ENCODE assay signal across 10 cellular contexts in the genomic region with DNA sequence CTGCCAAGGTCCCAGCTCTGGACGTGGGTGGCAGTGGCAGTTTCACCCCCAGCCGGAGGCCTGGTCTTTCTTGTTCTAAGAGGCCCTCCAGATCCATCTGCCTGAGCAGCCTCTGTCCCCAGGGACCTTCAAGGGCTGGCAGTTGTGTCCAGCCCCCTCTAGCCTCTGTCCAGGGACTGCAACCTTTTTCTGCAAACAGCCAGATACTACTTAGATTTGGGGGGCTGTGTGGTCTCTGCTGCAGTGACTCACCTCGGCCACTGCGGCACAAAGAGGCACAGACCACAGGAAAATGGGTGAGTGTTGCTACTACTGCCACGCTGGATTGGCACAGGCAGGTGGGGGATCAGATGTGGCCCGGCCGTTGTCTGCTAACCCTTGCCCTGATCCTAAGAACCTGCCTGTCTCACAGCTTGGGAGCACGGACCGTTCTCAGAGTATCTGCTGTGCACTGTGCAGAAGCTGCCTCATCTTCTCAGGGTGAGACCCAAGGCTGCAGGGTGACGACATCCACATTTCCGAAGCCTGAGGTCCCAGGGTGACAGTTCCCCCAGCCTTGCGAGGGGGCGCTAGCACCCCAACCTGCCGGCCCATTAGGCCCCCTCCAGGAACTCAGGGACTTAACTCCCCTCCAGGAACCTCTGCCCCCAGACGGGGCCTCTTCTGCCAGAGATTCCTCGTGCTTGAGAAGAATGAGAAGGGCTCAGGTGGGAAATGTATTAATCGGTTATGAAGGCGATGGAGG. TPM values are rescaled to one million over a fixed set of nuclear protein-coding genes. Genes with fewer than 3 reads are reported as not detected.
A peak's percentile ranks its signal among the peaks of the same experiment; 100 is the strongest.
DNase-seq lines count a peak whose midpoint lies in the region; ATAC-seq and TF ChIP-seq lines count a peak whose summit lies in the region.
"Had no signal": no experiment of that assay in that cellular context is flagged by ENCODE, and none has a peak within 500 bp of the region (broad histone marks: within the 10 kb centered on the region; RNA-seq: fewer than 3 reads in every experiment).

No MANE protein-coding gene starts in this region.

- H3K36me3 ChIP-seq in sigmoid colon = peaks cover 0 to 41% (median 12%) of the 10 kb centered on the region in 4 donors

- H3K4me1 ChIP-seq in sigmoid colon = peaks cover 5 to 80% (median 79%) of the 10 kb centered on the region in 4 donors

- H3K27me3 ChIP-seq in dorsolateral prefrontal cortex (no peaks in the 10 kb centered on the region), sigmoid colon (no peaks in the 10 kb centered on the region)
- H3K27me3 ChIP-seq: upper lobe of right lung had no signal

- no peak for TF ChIP-seq EP300 in sigmoid colon (IDR thresholded peaks at IDR 0.05)

- intact Hi-C loops in dorsolateral prefrontal cortex (cut with DNase I) = no loop called here
- intact Hi-C loops in sigmoid colon (cut with DNase I) = loop anchor here (2.0 kb wide), 1 partner anchor 32 kb away; no protein-coding TSS in a partner anchor

- H3K27ac ChIP-seq in dorsolateral prefrontal cortex (peak overlapping the region in 38 of 59 donors; percentile 3 to 81 (median 55)), sigmoid colon (peak overlapping the region; percentile 74 to 98 (median 93))
- H3K27ac ChIP-seq: upper lobe of right lung had no signal

- ATAC-seq in HG03342 (IDR thresholded peaks at IDR 0.05; ENCODE audit: unreplicated experiment) = no peak
- ATAC-seq in HG02885 (IDR thresholded peaks at IDR 0.05; ENCODE audit: poor library complexity, unreplicated experiment) = no peak
- ATAC-seq: upper lobe of right lung had no signal

- TF ChIP-seq POLR2A in sigmoid colon (IDR thresholded peaks at IDR 0.05) = no peak

- DNase-seq in NAMALWA (ENCODE audit: low spot score) (peak; percentile 30), dorsolateral prefrontal cortex (no peak), sigmoid colon (no peak), DMS114 treated with DMSO at 0.1 percent for 48 hours (lab: John Stamatoyannopoulos, UW; ENCODE audit: unreplicated experiment) (no peak)
- DNase-seq: EL; stimulated activated CD4-positive, alpha-beta T cell treated with anti-CD3 and anti-CD28 coated beads, Interleukin-2, amount 100 ng/mL, for 48 hours; upper lobe of right lung had no signal

- H3K4me3 ChIP-seq in dorsolateral prefrontal cortex (no peak overlapping the region), sigmoid colon (no peak overlapping the region)
- H3K4me3 ChIP-seq: upper lobe of right lung had no signal

- no peaks in the 10 kb centered on the region for H3K9me3 ChIP-seq in sigmoid colon
- H3K9me3 ChIP-seq: upper lobe of right lung had no signal

- TF ChIP-seq CTCF in dorsolateral prefrontal cortex (IDR thresholded peaks at IDR 0.05 in 54 of 56, conservative IDR thresholded peaks at IDR 0.05 in 2 of 56; ENCODE audit: low read depth in 1 of 56, partially characterized antibody in 56 of 56) = no peak
- TF ChIP-seq CTCF in sigmoid colon (IDR thresholded peaks at IDR 0.05) = no peak

- WGBS in sigmoid colon, 2 donors = 81 to 83% methylated on average over 18 of the region's 18 CpGs

RNA-seq across cellular contexts. Expression of a gene that starts 27.6 kb away (rescaled TPM):
- total RNA-seq in dorsolateral prefrontal cortex (100 to 1,000 TPM in 82 of 120 experiments, 10 to 100 TPM in 38; 68.5 to 146 (median 109) TPM), sigmoid colon (100 to 1,000 TPM; 327 to 428 (median 348) TPM)
- polyA plus RNA-seq in sigmoid colon = 100 to 1,000 TPM in 1 of 3 donors, 10 to 100 TPM in 1, 1 to 10 TPM in 1; 8.3 to 109 (median 35.3) TPM

RNA-seq across cellular contexts. Expression of a gene that starts 39.6 kb away (rescaled TPM):
- 1 to 10 TPM in 119 of 120 experiments, under 1 TPM in 1; 0.86 to 9.8 (median 3.5) TPM for total RNA-seq in dorsolateral prefrontal cortex
- total RNA-seq in sigmoid colon = 1 to 10 TPM in 2 of 4 donors, under 1 TPM in 2; 0.81 to 4.6 (median 2.2) TPM
- 100 to 1,000 TPM; 104 to 146 (median 109) TPM for polyA plus RNA-seq in sigmoid colon
- total RNA-seq: M059J had no signal

RNA-seq across cellular contexts. Expression of a gene that starts 43.2 kb away (rescaled TPM):
- total RNA-seq in dorsolateral prefrontal cortex (100 to 1,000 TPM in 1 of 120 experiments, 10 to 100 TPM in 119; 22.0 to 110 (median 35.8) TPM), sigmoid colon (10 to 100 TPM; 21.3 to 37.3 (median 28.9) TPM)
- polyA plus RNA-seq in sigmoid colon = 10 to 100 TPM; 24.0 to 28.9 (median 24.8) TPM

RNA-seq across cellular contexts. Expression of a gene that starts 43.5 kb away (rescaled TPM):
- 10 to 100 TPM; 12.5 to 29.2 (median 18.7) TPM for total RNA-seq in dorsolateral prefrontal cortex
- total RNA-seq in sigmoid colon = 10 to 100 TPM; 13.6 to 32.5 (median 20.8) TPM
- polyA plus RNA-seq in sigmoid colon = 10 to 100 TPM; 25.7 to 34.8 (median 33.6) TPM

RNA-seq across cellular contexts. Expression of a gene that starts 53.9 kb away (rescaled TPM):
- total RNA-seq in dorsolateral prefrontal cortex (100 to 1,000 TPM in 112 of 120 experiments, 10 to 100 TPM in 8; 73.8 to 169 (median 128) TPM), sigmoid colon (100 to 1,000 TPM; 123 to 229 (median 129) TPM)
- polyA plus RNA-seq in sigmoid colon = 100 to 1,000 TPM in 2 of 3 donors, 10 to 100 TPM in 1; 87.9 to 187 (median 107) TPM
